In genomic region chr1:228885845-228886244, GRCh38 we compare ENCODE assay signal across 23 cellular contexts.
"Had no signal": no experiment of that assay in that cellular context is flagged by ENCODE, and none has a peak within 500 bp of the region (broad histone marks: within the 10 kb centered on the region; RNA-seq: fewer than 3 reads in every experiment).

No MANE protein-coding gene starts in this region.

- H3K9ac ChIP-seq: parathyroid adenoma had no signal

- DNase-seq: cortex of kidney; effector CD4-positive, alpha-beta T cell; foreskin fibroblast; gastrocnemius medialis; heart left ventricle; left cardiac atrium; left lung; mesendoderm; naive thymus-derived CD8-positive, alpha-beta T cell; nephron progenitor cell; stimulated activated CD4-positive, alpha-beta T cell treated with anti-CD3 and anti-CD28 coated beads, Interleukin-2, amount 100 ng/mL, for 24 hours; stimulated activated CD4-positive, alpha-beta T cell treated with anti-CD3 and anti-CD28 coated beads, Interleukin-4, amount 100 ng/mL, for 24 hours; stimulated activated naive CD4-positive, alpha-beta T cell treated with Interleukin-2 at 50 U/mL for 16 hours; stomach; thyroid gland had no signal

- H3K27ac ChIP-seq: epithelial cell of prostate, gastrocnemius medialis, heart left ventricle, left lung, neutrophil, parathyroid adenoma, stomach, thyroid gland had no signal

- H3K9me3 ChIP-seq: gastrocnemius medialis, left lung, neutrophil, stomach, thyroid gland had no signal

- H2AFZ ChIP-seq: hepatocyte, parathyroid adenoma had no signal

- H3K4me1 ChIP-seq: gastrocnemius medialis, heart left ventricle, left lung, parathyroid adenoma, thyroid gland had no signal

- H3K4me2 ChIP-seq: hepatocyte, smooth muscle cell had no signal

- H3K36me3 ChIP-seq: gastrocnemius medialis, heart left ventricle, left lung, neutrophil, stomach, thyroid gland had no signal

- ATAC-seq: esophagus mucosa; gastrocnemius medialis; heart left ventricle; left cardiac atrium; left lung; naive thymus-derived CD8-positive, alpha-beta T cell; sciatic nerve; stimulated activated effector memory CD8-positive, alpha-beta T cell treated with anti-CD3 and anti-CD28 coated beads, Interleukin-12 subunit alpha, Interleukin-12 subunit beta, amount 100 ng/mL, for 72 hours had no signal

- H3K27me3 ChIP-seq: gastrocnemius medialis, heart left ventricle, hepatocyte, left lung, neutrophil, stomach, thyroid gland had no signal

- H3K4me3 ChIP-seq: gastrocnemius medialis, heart left ventricle, hepatocyte, left lung, smooth muscle cell, stomach, thyroid gland had no signal
